8 cellular contexts compared by ENCODE assay signal in genomic region chr11:534197-534591, GRCh38. TPM values are rescaled to one million over a fixed set of nuclear protein-coding genes. Genes with fewer than 3 reads are reported as not detected.
DNase-seq lines count a peak whose midpoint lies in the region; ATAC-seq, FAIRE-seq and TF ChIP-seq lines count a peak whose summit lies in the region.

No MANE protein-coding gene starts in this region.

- H3K79me2 ChIP-seq in SK-N-SH (ENCODE audit: insufficient read depth) (peaks cover 15% of the 10 kb centered on the region), GM12878 (ENCODE audit: control insufficient read depth, insufficient read depth, low read length) (peaks cover 16% of the 10 kb centered on the region)

- H3K4me1 ChIP-seq in SK-N-SH (ENCODE audit: control insufficient read depth in 1 of 2, insufficient read depth in 2 of 2, low read depth in 1 of 2, low read length in 1 of 2) (peaks cover 0 to 12% of the 10 kb centered on the region in 2 experiments; a peak in 1 of 4 replicates), GM12878 (ENCODE audit: control insufficient read depth, insufficient read depth, low read length) (peaks cover 28% of the 10 kb centered on the region), liver (ENCODE audit: control insufficient read depth in 4 of 4, insufficient read depth in 4 of 4, low read length in 3 of 4) (peaks cover 8 to 34% (median 26%) of the 10 kb centered on the region in 4 donors), testis (peaks cover 27% of the 10 kb centered on the region)

- WGBS in SK-N-SH (ENCODE audit: low lambda C conversion rate), result 100% methylated on average over 2 of the region's 19 CpGs
- 63% methylated on average over 18 of the region's 19 CpGs for WGBS in GM12878 (ENCODE audit: insufficient coverage, insufficient replicate concordance, low lambda C conversion rate, missing lambda C conversion rate)
- WGBS in liver, result 93% methylated on average over 19 of the region's 19 CpGs
- WGBS in testis, 2 donors, result 62% methylated on average over 19 of the region's 19 CpGs; no CpG with 5 or more reads in 1 of the 2 donors

- TF ChIP-seq CTCF in SK-N-SH (IDR thresholded peaks at IDR 0.05), result no peak
- TF ChIP-seq CTCF in GM12878 (IDR thresholded peaks at IDR 0.05 in 2 of 3, conservative IDR thresholded peaks at IDR 0.05 in 1 of 3; ENCODE audit: control insufficient read depth in 2 of 3, extremely low read depth in 1 of 3, insufficient read depth in 1 of 3, low read depth in 3 of 3, low read length in 3 of 3), result no peak
- TF ChIP-seq CTCF in liver (IDR thresholded peaks at IDR 0.05; ENCODE audit: low read depth, low read length, missing input control), result no peak
- no peak for TF ChIP-seq CTCF in testis (IDR thresholded peaks at IDR 0.05)

- in situ Hi-C loops in GM12878 (cut with MboI), result no loop called here

- CTCF ChIA-PET in SK-N-SH (lab: Yijun Ruan, JAX) (interaction anchor here (0.9 to 2.3 kb wide), 5 partner anchors 10 to 185 kb away, joined by 3 to 11 read pairs (median 5); no protein-coding TSS in a partner anchor), GM12878 (lab: Yijun Ruan, JAX) (interaction anchor here (1.1 kb wide), 1 partner anchor 16 kb away, joined by 8 read pairs; no protein-coding TSS in a partner anchor)

- H3K4me3 ChIP-seq in SK-N-SH (ENCODE audit: low read depth in 2 of 2, low read length in 1 of 2), result peak overlapping the region; percentile 88 to 92
- peak overlapping the region; percentile 90 for H3K4me3 ChIP-seq in GM12878
- peak overlapping the region in 2 of 3 donors; percentile 67 to 87 for H3K4me3 ChIP-seq in liver (ENCODE audit: low read depth in 1 of 3, low read length in 3 of 3)
- H3K4me3 ChIP-seq in testis, result peak overlapping the region; percentile 60 to 78

- peaks cover 10% of the 10 kb centered on the region; the same call in 1 of the 2 replicates for H4K20me1 ChIP-seq in SK-N-SH (ENCODE audit: insufficient read depth)
- H4K20me1 ChIP-seq in GM12878 (ENCODE audit: control insufficient read depth, insufficient read depth), result peaks cover 4% of the 10 kb centered on the region; the same call in 1 of the 2 replicates

- TF ChIP-seq POLR2A in GM12878 (IDR thresholded peaks at IDR 0.05; ENCODE audit: low read depth, low read length) (no peak), testis (IDR thresholded peaks at IDR 0.05) (no peak)

- no peak overlapping the region; a peak in 1 of 4 replicates for H3K27ac ChIP-seq in SK-N-SH (ENCODE audit: low read depth in 2 of 2, low read length in 1 of 2)
- H3K27ac ChIP-seq in GM12878 (ENCODE audit: control insufficient read depth, insufficient read depth), result peak overlapping the region; percentile 62; the same call in 1 of the 2 replicates
- no peak overlapping the region for H3K27ac ChIP-seq in liver (ENCODE audit: low read depth in 1 of 2, low read length in 2 of 2)
- peak overlapping the region in 1 of 2 donors; percentile 64 for H3K27ac ChIP-seq in testis

- H3K4me2 ChIP-seq in SK-N-SH, result peak overlapping the region; percentile 99
- peak overlapping the region; percentile 89 for H3K4me2 ChIP-seq in GM12878 (ENCODE audit: control insufficient read depth, insufficient read depth)

- SMC1A ChIA-PET in GM12878 (lab: Charles Lee; ENCODE audit: uncharacterized antibody, unreplicated experiment), result interaction anchor here (2.1 kb wide), 1 partner anchor 16 kb away, joined by 5 read pairs; no protein-coding TSS in a partner anchor

- RAD21 ChIA-PET in GM12878 (lab: Charles Lee; ENCODE audit: unreplicated experiment), result no interaction called here

- POLR2A ChIA-PET in SK-N-SH (lab: Yijun Ruan, JAX), result no interaction called here
- POLR2A ChIA-PET in GM12878 (lab: Charles Lee), result interaction anchor here (1.1 to 2.3 kb wide), 2 partner anchors 26 to 29 kb away, joined by 3 to 6 read pairs; no protein-coding TSS in a partner anchor

- H3F3A ChIP-seq in SK-N-SH (replicated peaks; ENCODE audit: insufficient read depth), result no peaks in the 10 kb centered on the region

- ATAC-seq in SK-N-SH treated with all-trans-retinoic acid at 6 μM for 48 hours (no peak), GM12878 (no peak)

- no peaks in the 10 kb centered on the region for H3K27me3 ChIP-seq in SK-N-SH (ENCODE audit: insufficient read depth)
- no peaks in the 10 kb centered on the region for H3K27me3 ChIP-seq in GM12878 (replicated peaks in 1 of 2; ENCODE audit: control insufficient read depth in 2 of 2, insufficient read depth in 2 of 2, low read length in 1 of 2)
- H3K27me3 ChIP-seq in liver (ENCODE audit: control insufficient read depth in 4 of 4, insufficient read depth in 4 of 4, low read length in 3 of 4), result no peaks in the 10 kb centered on the region
- no peaks in the 10 kb centered on the region for H3K27me3 ChIP-seq in testis

- BruUV-seq in GM12878 (replicated peaks; lab: Mats Ljungman, UMichigan), result TSS peak; percentile 67

- no peak for TF ChIP-seq EP300 in SK-N-SH (IDR thresholded peaks at IDR 0.05; ENCODE audit: borderline replicate concordance in 1 of 2, low read depth in 1 of 2, low read length in 1 of 2)
- TF ChIP-seq EP300 in GM12878 (IDR thresholded peaks at IDR 0.05; ENCODE audit: borderline replicate concordance in 1 of 2, control insufficient read depth in 1 of 2, low read depth in 2 of 2, low read length in 2 of 2), result no peak

- peaks cover 0 to 27% of the 10 kb centered on the region in 2 experiments for H3K36me3 ChIP-seq in SK-N-SH (replicated peaks in 1 of 2; ENCODE audit: control insufficient read depth in 1 of 2, insufficient read depth in 2 of 2, low read length in 1 of 2)
- peaks cover 0 to 12% of the 10 kb centered on the region in 2 experiments; a peak in 3 of 4 replicates for H3K36me3 ChIP-seq in GM12878 (ENCODE audit: control insufficient read depth in 2 of 2, insufficient read depth in 2 of 2, low read length in 1 of 2)
- H3K36me3 ChIP-seq in liver (ENCODE audit: control insufficient read depth in 4 of 4, insufficient read depth in 3 of 4, low read depth in 1 of 4, low read length in 3 of 4), result peaks cover 0 to 11% (median 6%) of the 10 kb centered on the region in 4 donors
- no peaks in the 10 kb centered on the region for H3K36me3 ChIP-seq in testis (ENCODE audit: low read depth, missing control alignments)

- no peak overlapping the region for H2AFZ ChIP-seq in SK-N-SH (ENCODE audit: low read depth)
- no peak overlapping the region for H2AFZ ChIP-seq in GM12878 (ENCODE audit: control insufficient read depth, low read depth, low read length)

- no peaks in the 10 kb centered on the region for H3K9me2 ChIP-seq in SK-N-SH

- no peak for FAIRE-seq in GM12878 (lab: Jason Lieb, UNC)

- no peak for DNase-seq in SK-N-SH
- no peak for DNase-seq in GM12878 (ENCODE audit: low read depth, low spot score)
- no peak for DNase-seq in testis
- DNase-seq in effector CD8-positive, alpha-beta T cell (lab: John Stamatoyannopoulos, UW), result no peak
- no peak for DNase-seq in GM19238 (ENCODE audit: insufficient read length, low spot score)
- DNase-seq in DMS53 (lab: John Stamatoyannopoulos, UW), result no peak

- TF ChIP-seq RAD21 in SK-N-SH (IDR thresholded peaks at IDR 0.05; ENCODE audit: low read length), result no peak
- no peak for TF ChIP-seq RAD21 in GM12878 (IDR thresholded peaks at IDR 0.05; ENCODE audit: insufficient read depth, low read depth, low read length)
- no peak for TF ChIP-seq RAD21 in liver (IDR thresholded peaks at IDR 0.05)

- H3K9ac ChIP-seq in SK-N-SH, result peak overlapping the region; percentile 71
- peak overlapping the region; percentile 85 for H3K9ac ChIP-seq in GM12878 (ENCODE audit: control insufficient read depth, insufficient read depth, low read length)
- peak overlapping the region in 1 of 2 donors; percentile 38 for H3K9ac ChIP-seq in liver (ENCODE audit: low read depth in 1 of 2, low read length in 2 of 2)

- intact Hi-C loops in GM12878 (cut with micrococcal nuclease; ENCODE audit: unreplicated experiment) (no loop called here), testis (cut with DNase I; ENCODE audit: low total_unique reads) (no loop called here)

- H3K9me3 ChIP-seq in SK-N-SH (no peaks in the 10 kb centered on the region), GM12878 (replicated peaks; ENCODE audit: control insufficient read depth, insufficient read depth, low read length) (no peaks in the 10 kb centered on the region), liver (ENCODE audit: control insufficient read depth in 4 of 4, low read length in 3 of 4) (no peaks in the 10 kb centered on the region), testis (no peaks in the 10 kb centered on the region)

RNA-seq across cellular contexts. Expression of gene HRAS, which starts 1.2 kb away (rescaled TPM):
- polyA plus RNA-seq in SK-N-SH (2012; rRNA removed) (138 and 217 TPM in 2 replicates), GM12878 (2011; rRNA removed) (14.3 and 31.9 TPM in 2 replicates), GM12878 (2014; fragmentation: Illumina TruSeq; extraction: Trizol) (2.2 and 18.1 TPM in 2 replicates), GM12878 (2014; fragmentation: Nextera tagmentation; extraction: Ambion mirVana) (10 to 100 TPM in 1 of 2 experiments, 1 to 10 TPM in 1; 2.8 to 12.7 TPM), GM12878 (2014; rRNA removed) (52.7 and 56.9 TPM in 2 replicates), GM12878 (2016; fragmentation: Nextera tagmentation; extraction: Ambion mirVana) (10 to 100 TPM; 23.4 to 72.4 TPM), liver (10 to 100 TPM; 13.2 to 17.4 TPM), testis (ENCODE audit: insufficient read depth, low read depth, low replicate concordance) (31.4 TPM)
- 95.3 and 125 TPM in 2 replicates for polyA plus RNA-seq in SK-N-SH (2012; cell fraction: cytosol; rRNA removed)
- polyA plus RNA-seq in SK-N-SH (2012; cell fraction: nucleus; rRNA removed), result 189 and 285 TPM in 2 replicates
- total RNA-seq in GM12878 (2013; cell fraction: nucleolus; rRNA removed), result 13.9 and 16.2 TPM in 2 replicates
- total RNA-seq in GM12878 (2014; rRNA removed) (43.5 and 47.6 TPM in 2 replicates), GM12878 (2014; rRNA removed; fragmentation: Illumina TruSeq; extraction: Trizol) (25.3 and 31.6 TPM in 2 replicates), GM12878 (2021) (58.0 and 70.7 TPM in 2 replicates), liver (1 to 10 TPM; 4.7 to 8.6 TPM), testis (10 to 100 TPM; 35.1 to 49.7 TPM)
- 16.1 TPM for polyA plus RNA-seq in GM12878 (2011; ENCODE audit: low read depth)
- polyA plus RNA-seq in GM12878 (2011; cell fraction: cytosol; rRNA removed), result 51.6 and 73.9 TPM in 2 replicates
- 131 and 165 TPM in 2 replicates for polyA plus RNA-seq in GM12878 (2011; cell fraction: nucleus; rRNA removed)
- polyA plus RNA-seq in GM12878 (2012), result 29.2 and 44.5 TPM in 2 replicates
- 42.4 and 52.1 TPM in 2 replicates for polyA minus RNA-seq in GM12878 (2011; rRNA and poly(A)+ RNA removed)
- polyA minus RNA-seq in GM12878 (2011; cell fraction: cytosol; rRNA and poly(A)+ RNA removed), result 11.9 and 22.7 TPM in 2 replicates
- polyA minus RNA-seq in GM12878 (2011; cell fraction: nucleus; rRNA and poly(A)+ RNA removed), result 17.2 and 27.8 TPM in 2 replicates

RNA-seq across cellular contexts. Expression of gene LRRC56, which starts 3.1 kb away (rescaled TPM):
- polyA plus RNA-seq in SK-N-SH (2012; rRNA removed) (1.2 and 1.4 TPM in 2 replicates), GM12878 (2011; rRNA removed) (0.37 and 0.75 TPM in 2 replicates), GM12878 (2014; fragmentation: Illumina TruSeq; extraction: Trizol) (0.19 TPM in 1 of 2 replicates, not detected in the other), GM12878 (2014; fragmentation: Nextera tagmentation; extraction: Ambion mirVana) (under 1 TPM in 1 of 2 experiments, not detected in 1; 0.02 TPM), GM12878 (2014; rRNA removed) (1.6 and 1.9 TPM in 2 replicates), GM12878 (2016; fragmentation: Nextera tagmentation; extraction: Ambion mirVana) (1 to 10 TPM in 1 of 2 experiments, under 1 TPM in 1; 0.62 to 1.0 TPM), liver (under 1 TPM; 0.08 to 0.46 TPM), testis (ENCODE audit: insufficient read depth, low read depth, low replicate concordance) (23.5 TPM)
- polyA plus RNA-seq in SK-N-SH (2012; cell fraction: cytosol; rRNA removed), result 0.30 and 0.52 TPM in 2 replicates
- polyA plus RNA-seq in SK-N-SH (2012; cell fraction: nucleus; rRNA removed), result 5.4 and 6.2 TPM in 2 replicates
- 3.4 and 5.1 TPM in 2 replicates for total RNA-seq in GM12878 (2013; cell fraction: nucleolus; rRNA removed)
- total RNA-seq in GM12878 (2014; rRNA removed) (0.60 and 0.79 TPM in 2 replicates), GM12878 (2014; rRNA removed; fragmentation: Illumina TruSeq; extraction: Trizol) (0.41 and 0.45 TPM in 2 replicates), GM12878 (2021) (1.7 and 1.9 TPM in 2 replicates), liver (under 1 TPM; 0.17 to 0.23 TPM), testis (10 to 100 TPM; 11.6 to 22.2 TPM)
- polyA plus RNA-seq in GM12878 (2011; ENCODE audit: low read depth), result 0.20 TPM
- polyA plus RNA-seq in GM12878 (2011; cell fraction: cytosol; rRNA removed), result 0.78 and 1.6 TPM in 2 replicates
- 8.1 and 9.7 TPM in 2 replicates for polyA plus RNA-seq in GM12878 (2011; cell fraction: nucleus; rRNA removed)
- polyA plus RNA-seq in GM12878 (2012), result 0.87 and 1.1 TPM in 2 replicates
- polyA minus RNA-seq in GM12878 (2011; rRNA and poly(A)+ RNA removed), result 1.0 and 1.5 TPM in 2 replicates
- 0.42 TPM in 1 of 2 replicates, not detected in the other for polyA minus RNA-seq in GM12878 (2011; cell fraction: cytosol; rRNA and poly(A)+ RNA removed)
- polyA minus RNA-seq in GM12878 (2011; cell fraction: nucleus; rRNA and poly(A)+ RNA removed), result 3.1 and 5.0 TPM in 2 replicates

RNA-seq across cellular contexts. Expression of gene LMNTD2, which starts 26.3 kb away (rescaled TPM):
- polyA plus RNA-seq in SK-N-SH (2012; rRNA removed), result 2.4 and 2.6 TPM in 2 replicates
- 0.60 and 1.3 TPM in 2 replicates for polyA plus RNA-seq in SK-N-SH (2012; cell fraction: cytosol; rRNA removed)
- polyA plus RNA-seq in SK-N-SH (2012; cell fraction: nucleus; rRNA removed), result 30.2 and 47.4 TPM in 2 replicates
- 1.7 and 4.5 TPM in 2 replicates for total RNA-seq in GM12878 (2013; cell fraction: nucleolus; rRNA removed)
- total RNA-seq in GM12878 (2014; rRNA removed), result 2.1 and 3.8 TPM in 2 replicates
- total RNA-seq in GM12878 (2014; rRNA removed; fragmentation: Illumina TruSeq; extraction: Trizol), result 0.45 and 0.83 TPM in 2 replicates
- total RNA-seq in GM12878 (2021), result 2.8 and 3.3 TPM in 2 replicates
- polyA plus RNA-seq in GM12878 (2011; ENCODE audit: low read depth), result 0.76 TPM
- polyA plus RNA-seq in GM12878 (2011; rRNA removed), result 0.99 and 1.2 TPM in 2 replicates
- polyA plus RNA-seq in GM12878 (2011; cell fraction: cytosol; rRNA removed), result 1.1 and 2.5 TPM in 2 replicates
- polyA plus RNA-seq in GM12878 (2011; cell fraction: nucleus; rRNA removed), result 33.2 and 35.5 TPM in 2 replicates
- 6.5 and 7.0 TPM in 2 replicates for polyA plus RNA-seq in GM12878 (2012)
- polyA plus RNA-seq in GM12878 (2014; fragmentation: Illumina TruSeq; extraction: Trizol), result 0.22 TPM in 1 of 2 replicates, not detected in the other
- polyA plus RNA-seq in GM12878 (2014; fragmentation: Nextera tagmentation; extraction: Ambion mirVana), result not detected
- 3.5 and 4.1 TPM in 2 replicates for polyA plus RNA-seq in GM12878 (2014; rRNA removed)
- 1 to 10 TPM in 1 of 2 experiments, under 1 TPM in 1; 0.88 to 1.4 TPM for polyA plus RNA-seq in GM12878 (2016; fragmentation: Nextera tagmentation; extraction: Ambion mirVana)
- 1.5 TPM in 1 of 2 replicates, not detected in the other for polyA minus RNA-seq in GM12878 (2011; rRNA and poly(A)+ RNA removed)
- 1.1 and 1.3 TPM in 2 replicates for polyA minus RNA-seq in GM12878 (2011; cell fraction: cytosol; rRNA and poly(A)+ RNA removed)
- 3.1 and 3.8 TPM in 2 replicates for polyA minus RNA-seq in GM12878 (2011; cell fraction: nucleus; rRNA and poly(A)+ RNA removed)
- 1 to 10 TPM; 1.2 to 2.9 TPM for total RNA-seq in liver
- 1 to 10 TPM; 1.6 to 4.6 TPM for polyA plus RNA-seq in liver
- total RNA-seq in testis, result 10 to 100 TPM; 29.2 to 59.9 TPM
- 26.1 TPM for polyA plus RNA-seq in testis (ENCODE audit: insufficient read depth, low read depth, low replicate concordance)

RNA-seq across cellular contexts. Expression of gene RASSF7, which starts 26.6 kb away (rescaled TPM):
- 19.8 and 24.0 TPM in 2 replicates for polyA plus RNA-seq in SK-N-SH (2012; rRNA removed)
- polyA plus RNA-seq in SK-N-SH (2012; cell fraction: cytosol; rRNA removed), result 8.2 and 11.7 TPM in 2 replicates
- polyA plus RNA-seq in SK-N-SH (2012; cell fraction: nucleus; rRNA removed), result 105 and 144 TPM in 2 replicates
- 12.2 and 18.6 TPM in 2 replicates for total RNA-seq in GM12878 (2013; cell fraction: nucleolus; rRNA removed)
- total RNA-seq in GM12878 (2014; rRNA removed), result 17.8 and 19.0 TPM in 2 replicates
- 2.8 and 3.0 TPM in 2 replicates for total RNA-seq in GM12878 (2014; rRNA removed; fragmentation: Illumina TruSeq; extraction: Trizol)
- total RNA-seq in GM12878 (2021), result 15.1 and 16.8 TPM in 2 replicates
- 2.7 TPM for polyA plus RNA-seq in GM12878 (2011; ENCODE audit: low read depth)
- polyA plus RNA-seq in GM12878 (2011; rRNA removed), result 3.4 and 9.6 TPM in 2 replicates
- polyA plus RNA-seq in GM12878 (2011; cell fraction: cytosol; rRNA removed), result 17.5 and 28.1 TPM in 2 replicates
- 69.5 and 70.3 TPM in 2 replicates for polyA plus RNA-seq in GM12878 (2011; cell fraction: nucleus; rRNA removed)
- polyA plus RNA-seq in GM12878 (2012), result 12.6 and 15.4 TPM in 2 replicates
- polyA plus RNA-seq in GM12878 (2014; fragmentation: Illumina TruSeq; extraction: Trizol), result 0.16 and 1.1 TPM in 2 replicates
- 1 to 10 TPM in 1 of 2 experiments, under 1 TPM in 1; 0.39 to 1.0 TPM for polyA plus RNA-seq in GM12878 (2014; fragmentation: Nextera tagmentation; extraction: Ambion mirVana)
- 21.0 and 26.4 TPM in 2 replicates for polyA plus RNA-seq in GM12878 (2014; rRNA removed)
- polyA plus RNA-seq in GM12878 (2016; fragmentation: Nextera tagmentation; extraction: Ambion mirVana), result 10 to 100 TPM; 22.2 to 29.7 TPM
- polyA minus RNA-seq in GM12878 (2011; rRNA and poly(A)+ RNA removed), result 2.3 and 7.4 TPM in 2 replicates
- polyA minus RNA-seq in GM12878 (2011; cell fraction: cytosol; rRNA and poly(A)+ RNA removed), result 3.2 and 8.7 TPM in 2 replicates
- 8.1 and 14.3 TPM in 2 replicates for polyA minus RNA-seq in GM12878 (2011; cell fraction: nucleus; rRNA and poly(A)+ RNA removed)
- total RNA-seq in liver, result 10 to 100 TPM; 11.5 to 35.5 TPM
- polyA plus RNA-seq in liver, result 10 to 100 TPM; 38.3 to 50.4 TPM
- 10 to 100 TPM; 22.0 to 35.7 TPM for total RNA-seq in testis
- polyA plus RNA-seq in testis (ENCODE audit: insufficient read depth, low read depth, low replicate concordance), result 13.2 TPM

RNA-seq across cellular contexts. Expression of gene RNH1, which starts 27.2 kb away (rescaled TPM):
- polyA plus RNA-seq in SK-N-SH (2012; rRNA removed) (135 and 147 TPM in 2 replicates), GM12878 (2011; rRNA removed) (17.8 and 40.4 TPM in 2 replicates), GM12878 (2014; fragmentation: Illumina TruSeq; extraction: Trizol) (7.2 and 25.0 TPM in 2 replicates), GM12878 (2014; fragmentation: Nextera tagmentation; extraction: Ambion mirVana) (1 to 10 TPM; 2.3 to 7.2 TPM), GM12878 (2014; rRNA removed) (104 and 132 TPM in 2 replicates), GM12878 (2016; fragmentation: Nextera tagmentation; extraction: Ambion mirVana) (100 to 1,000 TPM; 156 to 162 TPM), liver (10 to 100 TPM; 75.7 to 99.1 TPM), testis (ENCODE audit: insufficient read depth, low read depth, low replicate concordance) (211 TPM)
- polyA plus RNA-seq in SK-N-SH (2012; cell fraction: cytosol; rRNA removed), result 44.4 and 82.6 TPM in 2 replicates
- polyA plus RNA-seq in SK-N-SH (2012; cell fraction: nucleus; rRNA removed), result 176 and 213 TPM in 2 replicates
- total RNA-seq in GM12878 (2013; cell fraction: nucleolus; rRNA removed), result 76.9 and 99.0 TPM in 2 replicates
- total RNA-seq in GM12878 (2014; rRNA removed) (119 and 139 TPM in 2 replicates), GM12878 (2014; rRNA removed; fragmentation: Illumina TruSeq; extraction: Trizol) (32.2 and 36.7 TPM in 2 replicates), GM12878 (2021) (125 and 133 TPM in 2 replicates), liver (10 to 100 TPM; 68.5 to 77.8 TPM), testis (100 to 1,000 TPM; 210 to 264 TPM)
- 31.4 TPM for polyA plus RNA-seq in GM12878 (2011; ENCODE audit: low read depth)
- polyA plus RNA-seq in GM12878 (2011; cell fraction: cytosol; rRNA removed), result 65.3 and 99.8 TPM in 2 replicates
- polyA plus RNA-seq in GM12878 (2011; cell fraction: nucleus; rRNA removed), result 213 and 241 TPM in 2 replicates
- 83.3 and 98.1 TPM in 2 replicates for polyA plus RNA-seq in GM12878 (2012)
- 39.6 and 63.8 TPM in 2 replicates for polyA minus RNA-seq in GM12878 (2011; rRNA and poly(A)+ RNA removed)
- polyA minus RNA-seq in GM12878 (2011; cell fraction: cytosol; rRNA and poly(A)+ RNA removed), result 29.9 and 33.5 TPM in 2 replicates
- 44.1 and 64.1 TPM in 2 replicates for polyA minus RNA-seq in GM12878 (2011; cell fraction: nucleus; rRNA and poly(A)+ RNA removed)
